ENCODE assay signal across 11 cellular contexts in genomic region chr15:63155486-63155885, GRCh38. TPM values are rescaled to one million over a fixed set of nuclear protein-coding genes. Genes with fewer than 3 reads are reported as not detected.
A peak's percentile ranks its signal among the peaks of the same experiment; 100 is the strongest.
DNase-seq lines count a peak whose midpoint lies in the region; ATAC-seq and TF ChIP-seq lines count a peak whose summit lies in the region.
"Had no signal": no experiment of that assay in that cellular context is flagged by ENCODE, and none has a peak within 500 bp of the region (broad histone marks: within the 10 kb centered on the region; RNA-seq: fewer than 3 reads in every experiment).

No MANE protein-coding gene starts in this region.

- no peaks in the 10 kb centered on the region for H3K27me3 ChIP-seq in foreskin keratinocyte
- H3K27me3 ChIP-seq: ovary had no signal

- no peak for DNase-seq in activated naive CD4-positive, alpha-beta T cell treated with anti-CD3 and anti-CD28 coated beads for 36 hours
- no peak for DNase-seq in activated naive CD4-positive, alpha-beta T cell treated with Interleukin-2 at 50 U/mL for 16 hours
- DNase-seq in activated CD4-positive, alpha-beta memory T cell treated with anti-CD3 and anti-CD28 coated beads for 36 hours, result no peak
- DNase-seq in glutamatergic neuron (no peak), foreskin keratinocyte (no peak), NCI-H1930 (lab: John Stamatoyannopoulos, UW) (no peak)
- no peak for DNase-seq in stimulated activated naive B cell treated with anti-CD40 and anti-IgM and Interleukin-4, amounts not matched to agents 10 μg/mL and 1 μg/mL and 100 μg/mL, for 72 hours
- DNase-seq: NCI-H345; ovary; stimulated activated naive CD4-positive, alpha-beta T cell had no signal

- peaks cover 23% of the 10 kb centered on the region for H3K4me1 Mint-ChIP-seq in activated naive CD4-positive, alpha-beta T cell treated with anti-CD3 and anti-CD28 coated beads for 36 hours (ENCODE audit: low read depth)
- peaks cover 23% of the 10 kb centered on the region for H3K4me1 Mint-ChIP-seq in activated CD4-positive, alpha-beta memory T cell treated with anti-CD3 and anti-CD28 coated beads for 36 hours (ENCODE audit: low read depth)
- H3K4me1 Mint-ChIP-seq in glutamatergic neuron (ENCODE audit: low read depth, unreplicated experiment), result peaks cover 2% of the 10 kb centered on the region
- peaks cover 4 to 5% of the 10 kb centered on the region in 2 donors for H3K4me1 Mint-ChIP-seq in stimulated activated naive B cell treated with anti-CD40 and anti-IgM and Interleukin-4, amounts not matched to agents 10 μg/mL and 1 μg/mL and 100 μg/mL, for 72 hours

- H3K27ac Mint-ChIP-seq in activated naive CD4-positive, alpha-beta T cell treated with anti-CD3 and anti-CD28 coated beads for 36 hours, result no peak overlapping the region
- no peak overlapping the region for H3K27ac Mint-ChIP-seq in activated CD4-positive, alpha-beta memory T cell treated with anti-CD3 and anti-CD28 coated beads for 36 hours
- peak overlapping the region; percentile 52 for H3K27ac Mint-ChIP-seq in glutamatergic neuron (ENCODE audit: unreplicated experiment)
- no peak overlapping the region for H3K27ac Mint-ChIP-seq in stimulated activated naive B cell treated with anti-CD40 and anti-IgM and Interleukin-4, amounts not matched to agents 10 μg/mL and 1 μg/mL and 100 μg/mL, for 72 hours

- H3K36me3 Mint-ChIP-seq in activated naive CD4-positive, alpha-beta T cell treated with anti-CD3 and anti-CD28 coated beads for 36 hours (ENCODE audit: low read depth), result peaks cover 39% of the 10 kb centered on the region
- H3K36me3 Mint-ChIP-seq in activated CD4-positive, alpha-beta memory T cell treated with anti-CD3 and anti-CD28 coated beads for 36 hours, result peaks cover 27% of the 10 kb centered on the region
- no peaks in the 10 kb centered on the region for H3K36me3 Mint-ChIP-seq in glutamatergic neuron (ENCODE audit: unreplicated experiment)
- peaks cover 20 to 23% of the 10 kb centered on the region in 2 donors for H3K36me3 Mint-ChIP-seq in stimulated activated naive B cell treated with anti-CD40 and anti-IgM and Interleukin-4, amounts not matched to agents 10 μg/mL and 1 μg/mL and 100 μg/mL, for 72 hours

- POLR2A ChIA-PET in activated CD4-positive, alpha-beta memory T cell treated with anti-CD3 and anti-CD28 coated beads for 36 hours (lab: Charles Lee), result no interaction called here

- peak overlapping the region; percentile 54 for H3K4me3 Mint-ChIP-seq in activated naive CD4-positive, alpha-beta T cell treated with anti-CD3 and anti-CD28 coated beads for 36 hours
- peak overlapping the region; percentile 51 for H3K4me3 Mint-ChIP-seq in activated CD4-positive, alpha-beta memory T cell treated with anti-CD3 and anti-CD28 coated beads for 36 hours
- peak overlapping the region; percentile 100 for H3K4me3 Mint-ChIP-seq in glutamatergic neuron (ENCODE audit: unreplicated experiment)
- H3K4me3 Mint-ChIP-seq in stimulated activated naive B cell treated with anti-CD40 and anti-IgM and Interleukin-4, amounts not matched to agents 10 μg/mL and 1 μg/mL and 100 μg/mL, for 72 hours, result peak overlapping the region; percentile 36 to 100

- no peaks in the 10 kb centered on the region for H3K9me3 Mint-ChIP-seq in activated naive CD4-positive, alpha-beta T cell treated with anti-CD3 and anti-CD28 coated beads for 36 hours
- no peaks in the 10 kb centered on the region for H3K9me3 Mint-ChIP-seq in activated CD4-positive, alpha-beta memory T cell treated with anti-CD3 and anti-CD28 coated beads for 36 hours
- peaks cover 10% of the 10 kb centered on the region for H3K9me3 Mint-ChIP-seq in glutamatergic neuron (ENCODE audit: unreplicated experiment)
- H3K9me3 Mint-ChIP-seq in stimulated activated naive B cell treated with anti-CD40 and anti-IgM and Interleukin-4, amounts not matched to agents 10 μg/mL and 1 μg/mL and 100 μg/mL, for 72 hours, result no peaks in the 10 kb centered on the region

- ATAC-seq in stimulated activated naive B cell treated with anti-CD40 and anti-IgM and Interleukin-4, amounts not matched to agents 10 μg/mL and 1 μg/mL and 100 μg/mL, for 72 hours (replicated peaks), result no peak
- ATAC-seq in foreskin keratinocyte (no peak), HG02798 (IDR thresholded peaks at IDR 0.05; ENCODE audit: poor library complexity, unreplicated experiment) (no peak)

- intact Hi-C loops in activated naive CD4-positive, alpha-beta T cell treated with anti-CD3 and anti-CD28 coated beads for 36 hours (cut with micrococcal nuclease), result loop anchor here (5.0 kb wide), 2 partner anchors 57 to 77 kb away; no protein-coding TSS in a partner anchor
- intact Hi-C loops in activated CD4-positive, alpha-beta memory T cell treated with anti-CD3 and anti-CD28 coated beads for 36 hours (cut with micrococcal nuclease), result loop anchor here (5.0 kb wide), 2 partner anchors 87 to 122 kb away; partner anchors contain the start of gene APH1B

- H3K4me1 ChIP-seq in foreskin keratinocyte, result peaks cover 11% of the 10 kb centered on the region

- TF ChIP-seq CTCF in glutamatergic neuron (IDR thresholded peaks at IDR 0.05; ENCODE audit: partially characterized antibody, unreplicated experiment) (no peak), foreskin keratinocyte (conservative IDR thresholded peaks at IDR 0.05) (no peak)

- H3K27me3 Mint-ChIP-seq in activated naive CD4-positive, alpha-beta T cell treated with anti-CD3 and anti-CD28 coated beads for 36 hours (ENCODE audit: low read depth), result no peaks in the 10 kb centered on the region
- H3K27me3 Mint-ChIP-seq in activated CD4-positive, alpha-beta memory T cell treated with anti-CD3 and anti-CD28 coated beads for 36 hours, result no peaks in the 10 kb centered on the region
- H3K27me3 Mint-ChIP-seq in glutamatergic neuron (ENCODE audit: unreplicated experiment), result peaks cover 5% of the 10 kb centered on the region
- H3K27me3 Mint-ChIP-seq in stimulated activated naive B cell treated with anti-CD40 and anti-IgM and Interleukin-4, amounts not matched to agents 10 μg/mL and 1 μg/mL and 100 μg/mL, for 72 hours, result no peaks in the 10 kb centered on the region

- CTCF ChIA-PET in activated naive CD4-positive, alpha-beta T cell treated with anti-CD3 and anti-CD28 coated beads for 36 hours (lab: Charles Lee), result interaction anchor here (0.7 kb wide), 1 partner anchor 59 kb away, joined by 3 read pairs; no protein-coding TSS in a partner anchor
- CTCF ChIA-PET in activated CD4-positive, alpha-beta memory T cell treated with anti-CD3 and anti-CD28 coated beads for 36 hours (lab: Charles Lee), result interaction anchor here (0.7 kb wide), 1 partner anchor 39 kb away, joined by 3 read pairs; no protein-coding TSS in a partner anchor

- H3K27ac ChIP-seq in foreskin keratinocyte, result no peak overlapping the region
- H3K27ac ChIP-seq: ovary had no signal

RNA-seq across cellular contexts. Expression of gene RPS27L, which starts 1.8 kb away (rescaled TPM):
- total RNA-seq in activated naive CD4-positive, alpha-beta T cell treated with anti-CD3 and anti-CD28 coated beads for 36 hours, result 100 to 1,000 TPM; 220 to 222 TPM
- 100 to 1,000 TPM; 139 to 140 TPM for total RNA-seq in activated CD4-positive, alpha-beta memory T cell treated with anti-CD3 and anti-CD28 coated beads for 36 hours
- total RNA-seq in glutamatergic neuron (ENCODE audit: unreplicated experiment), result 128 TPM
- 129 and 140 TPM in 2 replicates for total RNA-seq in foreskin keratinocyte
- 199 and 221 TPM in 2 replicates for polyA plus RNA-seq in foreskin keratinocyte

RNA-seq across cellular contexts. Expression of gene LACTB, which starts 33.8 kb away (rescaled TPM):
- 10 to 100 TPM; 18.3 to 18.7 TPM for total RNA-seq in activated naive CD4-positive, alpha-beta T cell treated with anti-CD3 and anti-CD28 coated beads for 36 hours
- total RNA-seq in activated CD4-positive, alpha-beta memory T cell treated with anti-CD3 and anti-CD28 coated beads for 36 hours, result 10 to 100 TPM; 23.7 to 24.5 TPM
- total RNA-seq in glutamatergic neuron (ENCODE audit: unreplicated experiment), result 20.1 TPM
- total RNA-seq in foreskin keratinocyte, result 15.0 and 15.8 TPM in 2 replicates
- 10.8 and 11.0 TPM in 2 replicates for polyA plus RNA-seq in foreskin keratinocyte

RNA-seq across cellular contexts. Expression of gene RAB8B, which starts 33.9 kb away (rescaled TPM):
- total RNA-seq in activated naive CD4-positive, alpha-beta T cell treated with anti-CD3 and anti-CD28 coated beads for 36 hours, result 10 to 100 TPM; 91.5 to 93.1 TPM
- 100 to 1,000 TPM; 109 to 119 TPM for total RNA-seq in activated CD4-positive, alpha-beta memory T cell treated with anti-CD3 and anti-CD28 coated beads for 36 hours
- total RNA-seq in glutamatergic neuron (ENCODE audit: unreplicated experiment) (70.4 TPM), foreskin keratinocyte (18.9 and 20.4 TPM in 2 replicates)
- 4.5 and 5.1 TPM in 2 replicates for polyA plus RNA-seq in foreskin keratinocyte
